9 cellular contexts compared by ENCODE assay signal in genomic region chr6:118187568-118188164, GRCh38.
DNase-seq lines count a peak whose midpoint lies in the region; ATAC-seq and TF ChIP-seq lines count a peak whose summit lies in the region.
"Had no signal": no experiment of that assay in that cellular context is flagged by ENCODE, and none has a peak within 500 bp of the region (broad histone marks: within the 10 kb centered on the region; RNA-seq: fewer than 3 reads in every experiment).

No MANE protein-coding gene starts in this region.

- in situ Hi-C loops in G401 (cut with HindIII; ENCODE audit: low sequenced_read_pairs): no loop called here

- DNase-seq in A673 (ENCODE audit: low spot score): peak; percentile 89
- DNase-seq in astrocyte of the hippocampus (ENCODE audit: low read depth, low spot score): peak; percentile 18
- DNase-seq in skeletal muscle cell (ENCODE audit: low read depth): peak; percentile 15
- no peak for DNase-seq in GDM1 (lab: John Stamatoyannopoulos, UW)
- no peak for DNase-seq in NCI-H748 treated with DMSO at 0.1 percent for 48 hours (lab: John Stamatoyannopoulos, UW)
- no peak for DNase-seq in G401 (ENCODE audit: low spot score)

- no peak for TF ChIP-seq CTCF in A673 (conservative IDR thresholded peaks at IDR 0.05; ENCODE audit: low read depth, low read length)

- ATAC-seq in GM19043 (IDR thresholded peaks at IDR 0.05; ENCODE audit: low read depth, unreplicated experiment) (peak; percentile 30), HG03280 (IDR thresholded peaks at IDR 0.05; ENCODE audit: unreplicated experiment) (peak; percentile 34)

- H3K4me3 ChIP-seq in A673 (ENCODE audit: low read depth, low read length, poor library complexity, severe bottlenecking): peak overlapping the region; percentile 3
- no peak overlapping the region for H3K4me3 ChIP-seq in skeletal muscle cell (ENCODE audit: low read depth, low read length)
- H3K4me3 ChIP-seq: skin epidermis had no signal

- POLR2A ChIA-PET in A673 (lab: Charles Lee; ENCODE audit: low non-redundant PET): no interaction called here

- intact Hi-C loops in A673 (cut with micrococcal nuclease; ENCODE audit: unreplicated experiment): no loop called here

- H3K27me3 ChIP-seq in A673 (replicated peaks; ENCODE audit: insufficient read depth, low read depth, low read length, poor library complexity): no peaks in the 10 kb centered on the region

- CTCF ChIA-PET in A673 (lab: Charles Lee): no interaction called here

- no TSS peak for BruUV-seq in A673 (replicated peaks; lab: Mats Ljungman, UMichigan)

- H3K4me1 ChIP-seq in A673 (ENCODE audit: insufficient read depth, low read length, poor library complexity, severe bottlenecking): peaks cover 45% of the 10 kb centered on the region

- H3K9me3 ChIP-seq in A673 (ENCODE audit: low read depth, low read length, poor library complexity, severe bottlenecking): no peaks in the 10 kb centered on the region

- peak overlapping the region; percentile 64 for H3K27ac ChIP-seq in A673 (ENCODE audit: low read depth, low read length, poor library complexity, severe bottlenecking)

- H3K36me3 ChIP-seq in A673 (ENCODE audit: insufficient read depth, low read length, poor library complexity, severe bottlenecking): no peaks in the 10 kb centered on the region

Comparison
In these comparisons a context has a peak if more than half of its experiments do, and no peak if none do; other contexts are left out.
1. DNase-seq: peak in A673 (single experiment), astrocyte of the hippocampus (single experiment) and skeletal muscle cell (single experiment); none in GDM1 (single experiment), NCI-H748 treated with DMSO at 0.1 percent for 48 hours (single experiment) and G401 (single experiment).